Comparison of ENCODE assay signal across 18 cellular contexts in genomic region chr17:34442387-34443111, GRCh38.
"Had no signal": no experiment of that assay in that cellular context is flagged by ENCODE, and none has a peak within 500 bp of the region (broad histone marks: within the 10 kb centered on the region; RNA-seq: fewer than 3 reads in every experiment).

No MANE protein-coding gene starts in this region.

- H3K9me3 ChIP-seq: ascending aorta, breast epithelium had no signal

- ATAC-seq: activated T-helper 17 cell treated with anti-CD3 and anti-CD28 coated beads, Interleukin-2, amount 50 U/mL, for 72 hours; effector memory CD8-positive, alpha-beta T cell; foreskin keratinocyte; naive thymus-derived CD8-positive, alpha-beta T cell had no signal

- H3K27me3 ChIP-seq: ascending aorta, foreskin keratinocyte had no signal

- H3K4me3 ChIP-seq: ascending aorta, breast epithelium, skin epidermis had no signal

- H3K4me1 ChIP-seq: ascending aorta, breast epithelium, foreskin keratinocyte had no signal

- DNase-seq: activated CD4-positive, CD25-positive, alpha-beta regulatory T cell treated with anti-CD3 and anti-CD28 coated beads, Interleukin-2, amount 50 U/mL, for 72 hours; activated naive CD4-positive, alpha-beta T cell treated with Interleukin-2 at 50 U/mL for 16 hours; activated T-cell treated with anti-CD3 and anti-CD28 coated beads for 4 hours; dermis blood vessel endothelial cell; effector memory CD8-positive, alpha-beta T cell; foreskin keratinocyte; mesenchymal stem cell; retina; stimulated activated CD4-positive, alpha-beta T cell treated with anti-CD3 and anti-CD28 coated beads, Interleukin-15, amount 100 ng/mL, for 24 hours; stimulated activated CD4-positive, alpha-beta T cell treated with anti-CD3 and anti-CD28 coated beads, Interleukin-4, amount 100 ng/mL, for 1 hour; stimulated activated naive CD4-positive, alpha-beta T cell treated with Interleukin-2 at 50 U/mL for 16 hours; T-helper 9 cell; trophoblast cell had no signal

- H3K27ac ChIP-seq: ascending aorta, breast epithelium, foreskin keratinocyte, skin epidermis had no signal

- H3K36me3 ChIP-seq: ascending aorta, breast epithelium had no signal
